ENCODE assay signal across 8 cellular contexts in genomic region chr13:30673669-30674521, GRCh38. TPM values are rescaled to one million over a fixed set of nuclear protein-coding genes. Genes with fewer than 3 reads are reported as not detected.
DNase-seq lines count a peak whose midpoint lies in the region; ATAC-seq and TF ChIP-seq lines count a peak whose summit lies in the region.

No MANE protein-coding gene starts in this region.

- no peaks in the 10 kb centered on the region for H3K79me2 ChIP-seq in SU-DHL-6 (ENCODE audit: insufficient read depth, low read length)

- POLR2A ChIA-PET in GM10248 (lab: Yijun Ruan, JAX): no interaction called here

- intact Hi-C loops in cardiac septum (cut with DNase I): loop anchor here (5.0 to 10.0 kb wide), 6 partner anchors 57 to 371 kb away; partner anchors contain the start of genes HMGB1 and USPL1

- H3K4me2 ChIP-seq in SU-DHL-6 (ENCODE audit: low read depth, low read length, poor library complexity, severe bottlenecking): peak overlapping the region; percentile 76

- H3F3A ChIP-seq in SU-DHL-6 (ENCODE audit: insufficient read depth): 0 out of 2 replicates have a peak, but pooled peaks cover 9% of the 10 kb centered on the region

- H4K20me1 ChIP-seq in SU-DHL-6 (ENCODE audit: low read depth, low read length): no peaks in the 10 kb centered on the region

- peak; percentile 93 for DNase-seq in GM10248 (ENCODE audit: extremely low spot score)
- DNase-seq in NCI-H1092 treated with DMSO at 0.1 percent for 48 hours (lab: John Stamatoyannopoulos, UW): peak; percentile 88
- peak; percentile 73 for DNase-seq in activated naive CD8-positive, alpha-beta T cell treated with anti-CD3 and anti-CD28 coated beads, Interleukin-2, amount 50 U/mL, for 16 hours (ENCODE audit: low read depth, low spot score)
- peak; percentile 95 for DNase-seq in cardiac septum (ENCODE audit: low spot score)
- peak; percentile 88 for DNase-seq in pons (ENCODE audit: low spot score)
- peak; percentile 88 for DNase-seq in type B pancreatic cell (ENCODE audit: extremely low spot score, unreplicated experiment)

- H3K27ac ChIP-seq in SU-DHL-6 (ENCODE audit: low read depth, low read length): no peak overlapping the region

- peak overlapping the region; percentile 92 for H3K4me3 Mint-ChIP-seq in type B pancreatic cell

- TF ChIP-seq CTCF in GM10248 (IDR thresholded peaks at IDR 0.05; ENCODE audit: control extremely low read depth, extremely low read depth, low read depth, missing control alignments): peak; percentile 69
- TF ChIP-seq CTCF in SU-DHL-6 (IDR thresholded peaks at IDR 0.05; ENCODE audit: insufficient read depth, low read length, poor library complexity, severe bottlenecking): peak; percentile 67
- peak; percentile 88 for TF ChIP-seq CTCF in type B pancreatic cell (conservative IDR thresholded peaks at IDR 0.05)

- no peaks in the 10 kb centered on the region for H3K9me2 ChIP-seq in SU-DHL-6 (replicated peaks; ENCODE audit: insufficient read depth, low read length)

- H3K4me3 ChIP-seq in SU-DHL-6 (ENCODE audit: insufficient read depth, low read length, poor library complexity, severe bottlenecking): peak overlapping the region; percentile 37

- peak; percentile 82 for ATAC-seq in HG02610 (IDR thresholded peaks at IDR 0.05; ENCODE audit: unreplicated experiment)

- H3K36me3 ChIP-seq in SU-DHL-6 (ENCODE audit: low read length): no peaks in the 10 kb centered on the region

- peak overlapping the region; percentile 57 for H2AFZ ChIP-seq in SU-DHL-6 (ENCODE audit: low read depth, low read length, severe bottlenecking)

- H3K4me1 Mint-ChIP-seq in type B pancreatic cell (ENCODE audit: unreplicated experiment): peaks cover 16% of the 10 kb centered on the region

- H3K36me3 Mint-ChIP-seq in type B pancreatic cell: no peaks in the 10 kb centered on the region

- H3K9me3 ChIP-seq in SU-DHL-6 (ENCODE audit: insufficient read depth, low read length): no peaks in the 10 kb centered on the region

- peaks cover 5% of the 10 kb centered on the region for H3K9me3 Mint-ChIP-seq in type B pancreatic cell

- CTCF ChIA-PET in GM10248 (lab: Yijun Ruan, JAX): no interaction called here

- H3K9ac ChIP-seq in SU-DHL-6 (ENCODE audit: low read length): peak overlapping the region; percentile 26

- H3K27ac Mint-ChIP-seq in type B pancreatic cell: peak overlapping the region; percentile 94

- peaks cover 20% of the 10 kb centered on the region for H3K27me3 Mint-ChIP-seq in type B pancreatic cell

- no peaks in the 10 kb centered on the region for H3K27me3 ChIP-seq in SU-DHL-6 (ENCODE audit: low read length)

RNA-seq across cellular contexts. Expression of gene USPL1, which starts 56.2 kb away (rescaled TPM):
- total RNA-seq in cardiac septum (9.8 TPM), type B pancreatic cell (ENCODE audit: low replicate concordance) (13.8 and 19.7 TPM in 2 replicates)
